8 cellular contexts compared by ENCODE assay signal in the genomic region with DNA sequence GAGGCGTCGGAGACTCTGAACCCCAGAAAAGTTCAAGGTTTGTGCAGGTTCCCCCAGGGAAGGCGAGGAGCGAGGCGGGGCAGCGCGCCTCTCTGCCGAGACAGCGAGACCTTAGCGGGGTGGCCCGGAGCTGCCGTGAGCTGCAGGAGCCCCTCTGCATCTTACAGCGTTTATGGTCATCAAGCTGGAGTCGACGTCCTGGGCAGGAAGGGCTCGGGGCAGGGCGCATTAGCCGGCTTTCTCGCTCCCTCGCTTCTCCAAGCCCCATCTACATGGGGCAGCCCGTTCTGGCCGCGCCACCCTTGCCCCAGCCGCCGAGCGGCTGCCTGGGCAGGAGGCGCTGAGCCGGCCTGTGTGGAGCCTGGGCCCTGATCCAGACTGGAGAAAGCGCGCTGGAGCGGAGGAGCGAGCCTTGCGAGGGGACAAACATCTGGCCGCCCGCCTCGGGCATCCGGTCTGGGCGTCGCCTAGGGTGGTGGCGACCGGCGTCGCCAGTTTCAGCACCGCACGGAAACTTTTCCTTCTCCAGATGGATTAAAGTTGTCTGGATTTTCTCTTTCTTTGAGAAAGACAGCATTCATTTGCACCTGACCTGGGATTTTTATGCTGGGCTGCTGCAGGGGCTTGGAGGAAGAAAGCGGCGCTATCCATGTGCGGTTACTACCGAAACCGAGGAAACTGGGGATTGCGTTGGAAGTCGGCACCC. TPM values are rescaled to one million over a fixed set of nuclear protein-coding genes. Genes with fewer than 3 reads are reported as not detected.
DNase-seq lines count a peak whose midpoint lies in the region; ATAC-seq, FAIRE-seq and TF ChIP-seq lines count a peak whose summit lies in the region.

No MANE protein-coding gene starts in this region.

- H3K4me2 ChIP-seq in neural progenitor cell: peak overlapping the region; percentile 96

- no peaks in the 10 kb centered on the region for H3K36me3 ChIP-seq in neural progenitor cell

- H3K27ac Mint-ChIP-seq in neural progenitor cell: no peak overlapping the region

- peak; percentile 42 for DNase-seq in DMS79 treated with DMSO at 0.1 percent for 48 hours (lab: John Stamatoyannopoulos, UW)
- peak; percentile 9 for DNase-seq in NCI-H748 treated with DMSO at 0.1 percent for 48 hours (lab: John Stamatoyannopoulos, UW)
- DNase-seq in epithelial cell of esophagus (ENCODE audit: low read depth): peak; percentile 10
- DNase-seq in neural progenitor cell (ENCODE audit: low spot score): peak; percentile 75
- no peak for DNase-seq in H54 (ENCODE audit: insufficient read length, low spot score)
- DNase-seq in activated gamma-delta T cell (lab: John Stamatoyannopoulos, UW): no peak
- DNase-seq in SK-N-DZ (ENCODE audit: low spot score): no peak

- H3K27me3 Mint-ChIP-seq in neural progenitor cell (ENCODE audit: insufficient read depth, low read depth): peaks cover 68% of the 10 kb centered on the region

- no peak for ATAC-seq in HG02763 (IDR thresholded peaks at IDR 0.05; ENCODE audit: unreplicated experiment)

- H3K4me1 Mint-ChIP-seq in neural progenitor cell: peaks cover 27% of the 10 kb centered on the region

- TF ChIP-seq CTCF in epithelial cell of esophagus (IDR thresholded peaks at IDR 0.05; ENCODE audit: insufficient read depth, low read depth, low read length, missing control alignments): no peak
- TF ChIP-seq CTCF in neural progenitor cell (IDR thresholded peaks at IDR 0.05): no peak

- TF ChIP-seq POLR2A in H54 (IDR thresholded peaks at IDR 0.05; ENCODE audit: low read depth, low read length): no peak

- H3K9me3 ChIP-seq in neural progenitor cell (ENCODE audit: low read depth): no peaks in the 10 kb centered on the region

- H4K20me1 ChIP-seq in neural progenitor cell (ENCODE audit: low read depth): peaks cover 63% of the 10 kb centered on the region

- no peaks in the 10 kb centered on the region for H3K79me2 ChIP-seq in neural progenitor cell (ENCODE audit: low read depth)

- FAIRE-seq in H54 (lab: Jason Lieb, UNC): no peak

- no peaks in the 10 kb centered on the region for H3K36me3 Mint-ChIP-seq in neural progenitor cell

- peak overlapping the region; percentile 94 for H2AFZ ChIP-seq in neural progenitor cell (replicated peaks)

- peaks cover 15% of the 10 kb centered on the region for H3F3A ChIP-seq in neural progenitor cell (ENCODE audit: low read depth)

- no peak overlapping the region for H3K9ac ChIP-seq in neural progenitor cell

- peak overlapping the region; percentile 80 for H3K4me3 Mint-ChIP-seq in neural progenitor cell

- no peak overlapping the region for H3K27ac ChIP-seq in neural progenitor cell

- peaks cover 44% of the 10 kb centered on the region for H3K4me1 ChIP-seq in neural progenitor cell

- H3K9me3 Mint-ChIP-seq in neural progenitor cell: peaks cover under 1% of the 10 kb centered on the region

- H3K4me3 ChIP-seq in epithelial cell of esophagus (ENCODE audit: low read length) (no peak overlapping the region), neural progenitor cell (peak overlapping the region; percentile 53)

- peaks cover 100% of the 10 kb centered on the region for H3K27me3 ChIP-seq in neural progenitor cell

RNA-seq across cellular contexts. Expression of a gene that starts 0.8 kb away (rescaled TPM):
- total RNA-seq in neural progenitor cell (ENCODE audit: low replicate concordance): 0.21 and 0.43 TPM in 2 replicates
- 17.8 and 23.5 TPM in 2 replicates for polyA plus RNA-seq in SK-N-DZ (2014; cell fraction: cytosol; rRNA removed)
- polyA plus RNA-seq in SK-N-DZ (2014; cell fraction: nucleus; rRNA removed): 29.9 and 41.7 TPM in 2 replicates

Comparison
In these comparisons a context has a peak if more than half of its experiments do, and no peak if none do; other contexts are left out.
1. DNase-seq: peak in DMS79 treated with DMSO at 0.1 percent for 48 hours (single experiment), NCI-H748 treated with DMSO at 0.1 percent for 48 hours (single experiment), epithelial cell of esophagus (single experiment) and neural progenitor cell (single experiment); none in H54 (single experiment), activated gamma-delta T cell (single experiment) and SK-N-DZ (single experiment).